8 cellular contexts compared by ENCODE assay signal in genomic region chr16:84088695-84089395, GRCh38. TPM values are rescaled to one million over a fixed set of nuclear protein-coding genes. Genes with fewer than 3 reads are reported as not detected.
DNase-seq lines count a peak whose midpoint lies in the region; ATAC-seq and TF ChIP-seq lines count a peak whose summit lies in the region.

No MANE protein-coding gene starts in this region.

- H3K4me2 ChIP-seq in H9 (ENCODE audit: insufficient read depth, insufficient read length, low read length), result no peak overlapping the region

- H3K27ac ChIP-seq in H9 (ENCODE audit: insufficient read length, low read depth, low read length), result no peak overlapping the region

- no peak overlapping the region; the same call in 1 of the 2 replicates for H3K14ac ChIP-seq in H9 (ENCODE audit: insufficient read depth, low read length)

- no peak overlapping the region for H2BK5ac ChIP-seq in H9 (ENCODE audit: insufficient read length, low read length)

- no peaks in the 10 kb centered on the region for H3K4me1 ChIP-seq in H9 (ENCODE audit: insufficient read depth, low read length)

- no peak overlapping the region for H2AFZ ChIP-seq in H9 (ENCODE audit: low read length)

- H2AK5ac ChIP-seq in H9 (ENCODE audit: insufficient read length, low read length), result no peak overlapping the region

- peak; percentile 61 to 88 for DNase-seq in NCI-H524 (lab: John Stamatoyannopoulos, UW)
- peak; percentile 45 for DNase-seq in activated naive CD4-positive, alpha-beta T cell treated with Interleukin-2 at 50 U/mL for 16 hours
- DNase-seq in retina, result peak; percentile 32
- no peak for DNase-seq in cortex of kidney (lab: John Stamatoyannopoulos, UW)
- no peak for DNase-seq in H9
- DNase-seq in NCI-H1930 (lab: John Stamatoyannopoulos, UW), result no peak

- H3K4me1 Mint-ChIP-seq in H9, result no peaks in the 10 kb centered on the region

- peak; percentile 79 for ATAC-seq in GM18519 (IDR thresholded peaks at IDR 0.05; ENCODE audit: low FRiP score, unreplicated experiment)
- peak; percentile 89 for ATAC-seq in HG02759 (IDR thresholded peaks at IDR 0.05; ENCODE audit: unreplicated experiment)

- H3K79me1 ChIP-seq in H9 (ENCODE audit: insufficient read depth, low read depth, low read length, poor library complexity, severe bottlenecking), result no peaks in the 10 kb centered on the region

- WGBS in H9 (ENCODE audit: extremely low coverage, insufficient read length, low lambda C conversion rate), result no CpG with 5 or more reads among the region's 15 CpGs

- H4K8ac ChIP-seq in H9 (replicated peaks; ENCODE audit: insufficient read length, low read depth, low read length), result no peak overlapping the region

- no peak overlapping the region for H2BK15ac ChIP-seq in H9 (ENCODE audit: low read depth, low read length)

- no peak overlapping the region for H3T11ph ChIP-seq in H9 (ENCODE audit: low read length)

- no peak overlapping the region for H3K4me3 Mint-ChIP-seq in H9

- H3K27me3 Mint-ChIP-seq in H9 (ENCODE audit: low read depth), result no peaks in the 10 kb centered on the region

- H3K23ac ChIP-seq in H9 (ENCODE audit: insufficient read length, low read depth, low read length), result no peak overlapping the region

- H2BK120ac ChIP-seq in H9 (ENCODE audit: low read depth, low read length, poor library complexity, severe bottlenecking), result no peak overlapping the region

- H4K20me1 ChIP-seq in H9 (ENCODE audit: control insufficient read depth, insufficient read depth, insufficient read length), result peaks cover 2% of the 10 kb centered on the region

- peaks cover 7 to 81% (median 64%) of the 10 kb centered on the region in 3 experiments; a peak in 6 of 7 replicates for H3K36me3 Mint-ChIP-seq in H9 (ENCODE audit: insufficient read depth in 1 of 3, low read depth in 3 of 3)

- no peaks in the 10 kb centered on the region for H3K9me3 Mint-ChIP-seq in H9

- no peak overlapping the region for H4K5ac ChIP-seq in H9 (ENCODE audit: insufficient read length, low read depth, low read length)

- no peak overlapping the region for H3K9ac ChIP-seq in H9 (ENCODE audit: extremely low read depth, insufficient read length, low read length)

- H3K27ac Mint-ChIP-seq in H9, result peak overlapping the region in 1 of 3 experiments; percentile 10; a peak in 1 of 7 replicates

- no peak overlapping the region for H3K56ac ChIP-seq in H9 (ENCODE audit: insufficient read length, low read depth, low read length)

- H3K4ac ChIP-seq in H9 (ENCODE audit: low read depth, low read length), result no peak overlapping the region

- H3K9me3 ChIP-seq in H9 (ENCODE audit: control insufficient read depth, low read depth, low read length), result no peaks in the 10 kb centered on the region

- H3K18ac ChIP-seq in H9 (ENCODE audit: insufficient read length, low read depth, low read length), result no peak overlapping the region

- H3K27me3 ChIP-seq in H9 (ENCODE audit: insufficient read depth, low read length), result no peaks in the 10 kb centered on the region

- H4K91ac ChIP-seq in H9 (ENCODE audit: insufficient read length, low read depth, low read length), result no peak overlapping the region

- no peak overlapping the region for H2BK12ac ChIP-seq in H9 (ENCODE audit: insufficient read length, low read depth, low read length)

- no peak for TF ChIP-seq CTCF in H9 (conservative IDR thresholded peaks at IDR 0.05)

- no peak overlapping the region for H2BK20ac ChIP-seq in H9 (ENCODE audit: low read depth, low read length, poor library complexity, severe bottlenecking)

- no peaks in the 10 kb centered on the region for H3K79me2 ChIP-seq in H9 (ENCODE audit: insufficient read depth, low read length)

- H3K23me2 ChIP-seq in H9 (ENCODE audit: insufficient read length, low read depth, low read length, poor library complexity, severe bottlenecking), result no peaks in the 10 kb centered on the region

RNA-seq across cellular contexts. Expression of gene MBTPS1, which starts 27.9 kb away (rescaled TPM):
- 46.8 and 48.7 TPM in 2 replicates for total RNA-seq in H9 (2021)

RNA-seq across cellular contexts. Expression of gene SLC38A8, which starts 46.2 kb away (rescaled TPM):
- 0.35 TPM in 1 of 2 replicates, not detected in the other for total RNA-seq in H9 (2021)

RNA-seq across cellular contexts. Expression of gene HSDL1, which starts 56.1 kb away (rescaled TPM):
- total RNA-seq in H9 (2021), result 34.2 and 38.2 TPM in 2 replicates

RNA-seq across cellular contexts. Expression of gene DNAAF1, which starts 56.3 kb away (rescaled TPM):
- 0.15 TPM in 1 of 2 replicates, not detected in the other for total RNA-seq in H9 (2021)

Comparison
In these comparisons a context has a peak if more than half of its experiments do, and no peak if none do; other contexts are left out.
1. DNase-seq: peak in NCI-H524 (2 of 2), activated naive CD4-positive, alpha-beta T cell treated with Interleukin-2 at 50 U/mL for 16 hours (single experiment) and retina (single experiment); none in cortex of kidney (single experiment), H9 (single experiment) and NCI-H1930 (0 of 2).